In the genomic region with DNA sequence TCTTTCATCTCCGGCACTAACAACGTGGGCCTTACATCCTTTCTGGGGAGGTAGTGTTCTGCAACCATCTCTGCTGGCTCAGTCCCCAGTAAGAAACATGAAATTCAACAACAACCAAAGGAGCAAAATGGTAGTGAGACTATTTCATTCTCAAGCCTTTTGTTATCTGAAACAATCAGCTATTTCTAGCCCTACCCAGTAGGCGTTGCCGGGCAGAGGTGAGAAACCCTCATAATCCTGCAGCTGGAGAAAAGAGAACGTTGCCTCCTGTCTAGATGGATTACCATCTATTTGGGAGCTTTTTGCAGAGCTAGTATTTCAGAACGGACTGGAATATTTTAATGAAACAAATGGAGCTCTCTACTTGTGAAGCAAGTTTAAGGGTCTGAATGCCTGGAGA, we compare ENCODE assay signal across 23 cellular contexts.
DNase-seq lines count a peak whose midpoint lies in the region; ATAC-seq, FAIRE-seq and TF ChIP-seq lines count a peak whose summit lies in the region.
"Had no signal": no experiment of that assay in that cellular context is flagged by ENCODE, and none has a peak within 500 bp of the region (broad histone marks: within the 10 kb centered on the region; RNA-seq: fewer than 3 reads in every experiment).

No MANE protein-coding gene starts in this region.

- TF ChIP-seq CTCF in neural progenitor cell (IDR thresholded peaks at IDR 0.05) = no peak

- no peaks in the 10 kb centered on the region for H3K36me3 ChIP-seq in CD4-positive, CD25-positive, alpha-beta regulatory T cell (ENCODE audit: control insufficient read depth, insufficient read depth, low read length)
- H3K36me3 ChIP-seq in neural progenitor cell = no peaks in the 10 kb centered on the region
- H3K36me3 ChIP-seq: MG63 had no signal

- no peaks in the 10 kb centered on the region for H3K79me2 ChIP-seq in neural progenitor cell (ENCODE audit: low read depth)

- no peaks in the 10 kb centered on the region for H3K9me3 ChIP-seq in CD4-positive, CD25-positive, alpha-beta regulatory T cell (ENCODE audit: control insufficient read depth in 2 of 2, low read length in 2 of 2)
- H3K9me3 ChIP-seq in neural progenitor cell (ENCODE audit: low read depth) = peaks cover 6% of the 10 kb centered on the region
- H3K9me3 ChIP-seq: MG63, SK-N-SH had no signal

- peaks cover 0 to 1% (median 0%) of the 10 kb centered on the region in 7 donors for H3K9me3 Mint-ChIP-seq in CD4-positive, CD25-positive, alpha-beta regulatory T cell
- peaks cover 3% of the 10 kb centered on the region for H3K9me3 Mint-ChIP-seq in activated CD4-positive, alpha-beta memory T cell treated with anti-CD3 and anti-CD28 coated beads, Interleukin-2, amount 10 ng/mL, durations not matched to agents 7 days and 5 days
- peaks cover 7% of the 10 kb centered on the region for H3K9me3 Mint-ChIP-seq in neural progenitor cell

- POLR2A ChIA-PET in activated CD4-positive, alpha-beta memory T cell treated with anti-CD3 and anti-CD28 coated beads, Interleukin-2, amount 10 ng/mL, durations not matched to agents 7 days and 5 days (lab: Charles Lee) = interaction anchor here (1.2 kb wide), 1 partner anchor 132 kb away, joined by 4 read pairs; a partner anchor contains a TSS

- H3K27me3 ChIP-seq in CD4-positive, CD25-positive, alpha-beta regulatory T cell (ENCODE audit: control insufficient read depth, insufficient read depth, low read length) = no peaks in the 10 kb centered on the region
- H3K27me3 ChIP-seq in neural progenitor cell = no peaks in the 10 kb centered on the region
- H3K27me3 ChIP-seq: MG63 had no signal

- DNase-seq in CD4-positive, CD25-positive, alpha-beta regulatory T cell = no peak
- DNase-seq in GM19239 (ENCODE audit: insufficient read length, low spot score) (no peak), neural progenitor cell (ENCODE audit: low spot score) (peak; percentile 16), iPS-NIHi11 (ENCODE audit: low spot score) (no peak), NCI-H446 (lab: John Stamatoyannopoulos, UW) (no peak)
- no peak for DNase-seq in activated CD4-positive, alpha-beta memory T cell treated with anti-CD3 and anti-CD28 coated beads, Interleukin-2, amount 10 ng/mL, durations not matched to agents 7 days and 5 days
- DNase-seq: AML-193, C1 segment of cervical spinal cord, COR-L47, DMS79, GOT3, HCEC 1CT, MG63, NCI-H1417 treated with DMSO at 0.1 percent for 48 hours, NCI-H187, NCI-H510A, SIG-M5, SK-N-SH had no signal

- peaks cover 7 to 30% (median 16%) of the 10 kb centered on the region in 4 donors for H3K4me1 Mint-ChIP-seq in CD4-positive, CD25-positive, alpha-beta regulatory T cell
- H3K4me1 Mint-ChIP-seq in activated CD4-positive, alpha-beta memory T cell treated with anti-CD3 and anti-CD28 coated beads, Interleukin-2, amount 10 ng/mL, durations not matched to agents 7 days and 5 days = peaks cover 21% of the 10 kb centered on the region
- H3K4me1 Mint-ChIP-seq in neural progenitor cell = no peaks in the 10 kb centered on the region

- peak overlapping the region in 3 of 4 donors; percentile 50 to 59 (median 59) for H3K4me3 Mint-ChIP-seq in CD4-positive, CD25-positive, alpha-beta regulatory T cell
- H3K4me3 Mint-ChIP-seq in activated CD4-positive, alpha-beta memory T cell treated with anti-CD3 and anti-CD28 coated beads, Interleukin-2, amount 10 ng/mL, durations not matched to agents 7 days and 5 days = peak overlapping the region; percentile 24
- no peak overlapping the region for H3K4me3 Mint-ChIP-seq in neural progenitor cell

- H3K27me3 Mint-ChIP-seq in CD4-positive, CD25-positive, alpha-beta regulatory T cell = no peaks in the 10 kb centered on the region
- no peaks in the 10 kb centered on the region for H3K27me3 Mint-ChIP-seq in activated CD4-positive, alpha-beta memory T cell treated with anti-CD3 and anti-CD28 coated beads, Interleukin-2, amount 10 ng/mL, durations not matched to agents 7 days and 5 days
- H3K27me3 Mint-ChIP-seq in neural progenitor cell (ENCODE audit: insufficient read depth, low read depth) = no peaks in the 10 kb centered on the region

- ATAC-seq in CD4-positive, CD25-positive, alpha-beta regulatory T cell (ENCODE audit: low read depth in 2 of 2) = no peak
- ATAC-seq in GM21619 (IDR thresholded peaks at IDR 0.05; ENCODE audit: unreplicated experiment) = no peak
- ATAC-seq: HepG2, K562, Panc1 had no signal

- peak overlapping the region; percentile 6 to 62 (median 13) for H3K27ac Mint-ChIP-seq in CD4-positive, CD25-positive, alpha-beta regulatory T cell
- H3K27ac Mint-ChIP-seq in activated CD4-positive, alpha-beta memory T cell treated with anti-CD3 and anti-CD28 coated beads, Interleukin-2, amount 10 ng/mL, durations not matched to agents 7 days and 5 days = no peak overlapping the region
- no peak overlapping the region for H3K27ac Mint-ChIP-seq in neural progenitor cell

- peak; percentile 18 for FAIRE-seq in GM19239 (lab: Jason Lieb, UNC)
- FAIRE-seq: HepG2, K562 had no signal

- CTCF ChIA-PET in activated CD4-positive, alpha-beta memory T cell treated with anti-CD3 and anti-CD28 coated beads, Interleukin-2, amount 10 ng/mL, durations not matched to agents 7 days and 5 days (lab: Charles Lee) = no interaction called here

- no peaks in the 10 kb centered on the region for H3F3A ChIP-seq in neural progenitor cell (ENCODE audit: low read depth)

- H4K20me1 ChIP-seq in neural progenitor cell (ENCODE audit: low read depth) = no peaks in the 10 kb centered on the region

- H3K27ac ChIP-seq in CD4-positive, CD25-positive, alpha-beta regulatory T cell (ENCODE audit: insufficient read depth, low read length, poor library complexity, severe bottlenecking) = no peak overlapping the region
- H3K27ac ChIP-seq in neural progenitor cell = no peak overlapping the region
- H3K27ac ChIP-seq: HL-60 had no signal

- H3K4me1 ChIP-seq in CD4-positive, CD25-positive, alpha-beta regulatory T cell (ENCODE audit: control insufficient read depth, insufficient read depth, low read length, poor library complexity, severe bottlenecking) = peaks cover 5% of the 10 kb centered on the region
- no peaks in the 10 kb centered on the region for H3K4me1 ChIP-seq in neural progenitor cell

- H2AFZ ChIP-seq in neural progenitor cell (replicated peaks) = no peak overlapping the region

- H3K9ac ChIP-seq in neural progenitor cell = no peak overlapping the region
- H3K9ac ChIP-seq: SK-N-SH had no signal

- H3K4me2 ChIP-seq in neural progenitor cell = no peak overlapping the region
- H3K4me2 ChIP-seq: SK-N-SH had no signal

- H3K4me3 ChIP-seq in CD4-positive, CD25-positive, alpha-beta regulatory T cell (ENCODE audit: low read depth, low read length) = peak overlapping the region; percentile 51
- no peak overlapping the region for H3K4me3 ChIP-seq in neural progenitor cell
- H3K4me3 ChIP-seq: K562, MG63 had no signal

- H3K36me3 Mint-ChIP-seq in CD4-positive, CD25-positive, alpha-beta regulatory T cell = no peaks in the 10 kb centered on the region
- no peaks in the 10 kb centered on the region for H3K36me3 Mint-ChIP-seq in activated CD4-positive, alpha-beta memory T cell treated with anti-CD3 and anti-CD28 coated beads, Interleukin-2, amount 10 ng/mL, durations not matched to agents 7 days and 5 days (ENCODE audit: low read depth)
- no peaks in the 10 kb centered on the region for H3K36me3 Mint-ChIP-seq in neural progenitor cell

Comparison
In these comparisons a context has a peak if more than half of its experiments do, and no peak if none do; other contexts are left out.
1. H3K27ac Mint-ChIP-seq: peak in CD4-positive, CD25-positive, alpha-beta regulatory T cell (3 of 3); none in activated CD4-positive, alpha-beta memory T cell treated with anti-CD3 and anti-CD28 coated beads, Interleukin-2, amount 10 ng/mL, durations not matched to agents 7 days and 5 days (single experiment) and neural progenitor cell (single experiment).